1 cellular context compared by ENCODE assay signal in genomic region chr12:47709277-47710048, GRCh38.
A peak's percentile ranks its signal among the peaks of the same experiment; 100 is the strongest.
TF ChIP-seq lines count a peak whose summit lies in the region.

No MANE protein-coding gene starts in this region.

TF ChIP-seq in K562, 482 proteins besides CTCF, POLR2A, EP300 and RAD21:
- TF ChIP-seq NFE2 (IDR thresholded peaks at IDR 0.05; ENCODE audit: low read depth) (0 out of 2 replicates have a peak, but pooled peaks have one; percentile 31), CTBP1 (IDR thresholded peaks at IDR 0.05; ENCODE audit: borderline replicate concordance) (peak; percentile 38; the same call in 1 of the 2 replicates), FOSL1 (tag; conservative IDR thresholded peaks at IDR 0.05) (peak; percentile 17; the same call in 1 of the 2 replicates), ZNF41 (CRISPR knock-in tag; conservative IDR thresholded peaks at IDR 0.05) (no peak), RCOR1 (IDR thresholded peaks at IDR 0.05; ENCODE audit: borderline replicate concordance in 1 of 2, low read depth in 2 of 2, low read length in 2 of 2) (0 out of 4 replicates have a peak, but pooled peaks of 1 of the 2 experiments have one; percentile 16), CBFA2T3 (IDR thresholded peaks at IDR 0.05) (peak; percentile 20; the same call in 1 of the 2 replicates), ZNF740 (CRISPR knock-in tag; IDR thresholded peaks at IDR 0.05) (peak; percentile 55; the same call in 1 of the 2 replicates), ZNF740 (tag; IDR thresholded peaks at IDR 0.05) (peak in 1 of 2 experiments; percentile 24; a peak in 1 of 4 replicates), BCOR (IDR thresholded peaks at IDR 0.05) (no peak)
